Comparison of ENCODE assay signal across 14 cellular contexts in genomic region chr5:76590027-76590426, GRCh38. TPM values are rescaled to one million over a fixed set of nuclear protein-coding genes. Genes with fewer than 3 reads are reported as not detected.
A peak's percentile ranks its signal among the peaks of the same experiment; 100 is the strongest.
DNase-seq lines count a peak whose midpoint lies in the region; ATAC-seq and TF ChIP-seq lines count a peak whose summit lies in the region.
"Had no signal": no experiment of that assay in that cellular context is flagged by ENCODE, and none has a peak within 500 bp of the region (broad histone marks: within the 10 kb centered on the region; RNA-seq: fewer than 3 reads in every experiment).

No MANE protein-coding gene starts in this region.

- H3K36me3 Mint-ChIP-seq in activated T-cell treated with anti-CD3 and anti-CD28 coated beads, Interleukin-2, amount 50 U/mL, for 72 hours (ENCODE audit: insufficient read depth in 2 of 2): peaks cover 7 to 17% of the 10 kb centered on the region in 2 donors
- H3K36me3 Mint-ChIP-seq in activated T-cell treated with anti-CD3 and anti-CD28 coated beads, Interleukin-2, amount 50 U/mL, for 4 hours (ENCODE audit: insufficient read depth): peaks cover 37% of the 10 kb centered on the region
- H3K36me3 Mint-ChIP-seq in chondrocyte (ENCODE audit: low read depth): no peaks in the 10 kb centered on the region

- H3K27ac ChIP-seq in uterus: no peak overlapping the region
- H3K27ac ChIP-seq: neutrophil, upper lobe of left lung had no signal

- no peaks in the 10 kb centered on the region for H3K36me3 ChIP-seq in uterus

- no peaks in the 10 kb centered on the region for H3K9me3 ChIP-seq in uterus
- H3K9me3 ChIP-seq: neutrophil, upper lobe of left lung had no signal

- no peak for TF ChIP-seq CTCF in uterus (IDR thresholded peaks at IDR 0.05)
- no peak for TF ChIP-seq CTCF in chondrocyte (IDR thresholded peaks at IDR 0.05)

- DNase-seq in activated T-cell treated with anti-CD3 and anti-CD28 coated beads, Interleukin-2, amount 50 U/mL, for 72 hours: peak in 1 of 2 donors; percentile 35
- DNase-seq in activated T-cell treated with anti-CD3 and anti-CD28 coated beads, Interleukin-2, amount 50 U/mL, for 4 hours: no peak
- DNase-seq in stimulated activated naive CD8-positive, alpha-beta T cell treated with anti-CD3 and anti-CD28 coated beads, Interleukin-15, Interleukin-2, amounts not matched to agents 100 U/mL and 50 U/mL, for 24 hours: no peak
- DNase-seq in uterus: no peak
- no peak for DNase-seq in chondrocyte (ENCODE audit: low spot score)
- DNase-seq in NCI-H1105 treated with DMSO at 0.1 percent for 48 hours (lab: John Stamatoyannopoulos, UW): no peak
- DNase-seq: ACHN; effector CD8-positive, alpha-beta T cell; IMR-90; T1000; upper lobe of left lung had no signal

- no peak overlapping the region for H3K4me3 ChIP-seq in uterus
- H3K4me3 ChIP-seq: upper lobe of left lung had no signal

- no peaks in the 10 kb centered on the region for H3K4me1 ChIP-seq in uterus
- H3K4me1 ChIP-seq: upper lobe of left lung had no signal

- peak; percentile 88 to 99 for ATAC-seq in activated T-cell treated with anti-CD3 and anti-CD28 coated beads, Interleukin-2, amount 50 U/mL, for 72 hours (replicated peaks in 1 of 2)
- ATAC-seq in activated T-cell treated with anti-CD3 and anti-CD28 coated beads, Interleukin-2, amount 50 U/mL, for 4 hours: no peak
- ATAC-seq in GM21737 (IDR thresholded peaks at IDR 0.05; ENCODE audit: unreplicated experiment) (peak; percentile 93), HG03342 (IDR thresholded peaks at IDR 0.05; ENCODE audit: unreplicated experiment) (peak; percentile 97)
- peak; percentile 49 for ATAC-seq in stimulated activated naive CD8-positive, alpha-beta T cell treated with anti-CD3 and anti-CD28 coated beads, Interleukin-15, Interleukin-2, amounts not matched to agents 100 U/mL and 50 U/mL, for 24 hours

- no peak for TF ChIP-seq POLR2A in uterus (IDR thresholded peaks at IDR 0.05)

- peak overlapping the region; percentile 75 for H3K27ac Mint-ChIP-seq in activated T-cell treated with anti-CD3 and anti-CD28 coated beads, Interleukin-2, amount 50 U/mL, for 72 hours
- no peak overlapping the region for H3K27ac Mint-ChIP-seq in chondrocyte (ENCODE audit: unreplicated experiment)

- peak overlapping the region in 1 of 2 donors; percentile 30 for H3K4me3 Mint-ChIP-seq in activated T-cell treated with anti-CD3 and anti-CD28 coated beads, Interleukin-2, amount 50 U/mL, for 72 hours
- no peak overlapping the region for H3K4me3 Mint-ChIP-seq in activated T-cell treated with anti-CD3 and anti-CD28 coated beads, Interleukin-2, amount 50 U/mL, for 4 hours
- H3K4me3 Mint-ChIP-seq in chondrocyte (ENCODE audit: unreplicated experiment): no peak overlapping the region

- peaks cover 15% of the 10 kb centered on the region for H3K4me1 Mint-ChIP-seq in activated T-cell treated with anti-CD3 and anti-CD28 coated beads, Interleukin-2, amount 50 U/mL, for 72 hours (ENCODE audit: low read depth)
- H3K4me1 Mint-ChIP-seq in activated T-cell treated with anti-CD3 and anti-CD28 coated beads, Interleukin-2, amount 50 U/mL, for 4 hours (ENCODE audit: low read depth): peaks cover 2% of the 10 kb centered on the region
- H3K4me1 Mint-ChIP-seq in chondrocyte (ENCODE audit: low read depth): no peaks in the 10 kb centered on the region

- intact Hi-C loops in uterus (cut with DNase I; ENCODE audit: low total_unique reads): no loop called here

- H3K27me3 ChIP-seq in uterus: no peaks in the 10 kb centered on the region
- H3K27me3 ChIP-seq: neutrophil, upper lobe of left lung had no signal

- no peaks in the 10 kb centered on the region for H3K27me3 Mint-ChIP-seq in activated T-cell treated with anti-CD3 and anti-CD28 coated beads, Interleukin-2, amount 50 U/mL, for 72 hours (ENCODE audit: low read depth)
- no peaks in the 10 kb centered on the region for H3K27me3 Mint-ChIP-seq in activated T-cell treated with anti-CD3 and anti-CD28 coated beads, Interleukin-2, amount 50 U/mL, for 4 hours (ENCODE audit: low read depth)
- H3K27me3 Mint-ChIP-seq in chondrocyte (ENCODE audit: low read depth): no peaks in the 10 kb centered on the region

- no peaks in the 10 kb centered on the region for H3K9me3 Mint-ChIP-seq in activated T-cell treated with anti-CD3 and anti-CD28 coated beads, Interleukin-2, amount 50 U/mL, for 72 hours
- no peaks in the 10 kb centered on the region for H3K9me3 Mint-ChIP-seq in activated T-cell treated with anti-CD3 and anti-CD28 coated beads, Interleukin-2, amount 50 U/mL, for 4 hours
- H3K9me3 Mint-ChIP-seq in chondrocyte (ENCODE audit: low read depth): no peaks in the 10 kb centered on the region

RNA-seq across cellular contexts. Expression of gene F2RL2, which starts 33.2 kb away (rescaled TPM):
- total RNA-seq in activated T-cell treated with anti-CD3 and anti-CD28 coated beads, Interleukin-2, amount 50 U/mL, for 72 hours: not detected
- total RNA-seq in activated T-cell treated with anti-CD3 and anti-CD28 coated beads, Interleukin-2, amount 50 U/mL, for 4 hours: under 1 TPM in 2 of 3 donors, not detected in 1; 0.08 to 0.13 TPM
- 1 to 10 TPM in 3 of 4 donors, under 1 TPM in 1; 0.26 to 1.5 (median 1.2) TPM for total RNA-seq in uterus
- total RNA-seq in chondrocyte: 7.9 to 31.3 TPM (median 8.4 TPM) in 3 replicates

Comparison
In these comparisons a context has a peak if more than half of its experiments do, and no peak if none do; other contexts are left out.
1. ATAC-seq: peak in activated T-cell treated with anti-CD3 and anti-CD28 coated beads, Interleukin-2, amount 50 U/mL, for 72 hours (2 of 2), GM21737 (single experiment), HG03342 (single experiment) and stimulated activated naive CD8-positive, alpha-beta T cell treated with anti-CD3 and anti-CD28 coated beads, Interleukin-15, Interleukin-2, amounts not matched to agents 100 U/mL and 50 U/mL, for 24 hours (single experiment); none in activated T-cell treated with anti-CD3 and anti-CD28 coated beads, Interleukin-2, amount 50 U/mL, for 4 hours (0 of 2).